1 cellular context compared by ENCODE assay signal in genomic region chr10:49178489-49179471, GRCh38.
TF ChIP-seq lines count a peak whose summit lies in the region.

No MANE protein-coding gene starts in this region.

TF ChIP-seq in K562, 482 proteins besides CTCF, POLR2A, EP300 and RAD21:
- TF ChIP-seq CHD4 (IDR thresholded peaks at IDR 0.05; ENCODE audit: insufficient read depth, insufficient replicate concordance, low read depth, low read length, poor library complexity, severe bottlenecking), result peak; percentile 66
- no peak for TF ChIP-seq GTF2E2 (tag; IDR thresholded peaks at IDR 0.05)
- TF ChIP-seq HIVEP1 (CRISPR knock-in tag; IDR thresholded peaks at IDR 0.05), result no peak
- 0 out of 2 replicates have a peak, but pooled peaks have one; percentile 15 for TF ChIP-seq GABPA (tag; conservative IDR thresholded peaks at IDR 0.05; ENCODE audit: low read depth)
- 0 out of 2 replicates have a peak, but pooled peaks have one; percentile 23 for TF ChIP-seq ELF1 (tag; IDR thresholded peaks at IDR 0.05)
- TF ChIP-seq, protein P1, sequence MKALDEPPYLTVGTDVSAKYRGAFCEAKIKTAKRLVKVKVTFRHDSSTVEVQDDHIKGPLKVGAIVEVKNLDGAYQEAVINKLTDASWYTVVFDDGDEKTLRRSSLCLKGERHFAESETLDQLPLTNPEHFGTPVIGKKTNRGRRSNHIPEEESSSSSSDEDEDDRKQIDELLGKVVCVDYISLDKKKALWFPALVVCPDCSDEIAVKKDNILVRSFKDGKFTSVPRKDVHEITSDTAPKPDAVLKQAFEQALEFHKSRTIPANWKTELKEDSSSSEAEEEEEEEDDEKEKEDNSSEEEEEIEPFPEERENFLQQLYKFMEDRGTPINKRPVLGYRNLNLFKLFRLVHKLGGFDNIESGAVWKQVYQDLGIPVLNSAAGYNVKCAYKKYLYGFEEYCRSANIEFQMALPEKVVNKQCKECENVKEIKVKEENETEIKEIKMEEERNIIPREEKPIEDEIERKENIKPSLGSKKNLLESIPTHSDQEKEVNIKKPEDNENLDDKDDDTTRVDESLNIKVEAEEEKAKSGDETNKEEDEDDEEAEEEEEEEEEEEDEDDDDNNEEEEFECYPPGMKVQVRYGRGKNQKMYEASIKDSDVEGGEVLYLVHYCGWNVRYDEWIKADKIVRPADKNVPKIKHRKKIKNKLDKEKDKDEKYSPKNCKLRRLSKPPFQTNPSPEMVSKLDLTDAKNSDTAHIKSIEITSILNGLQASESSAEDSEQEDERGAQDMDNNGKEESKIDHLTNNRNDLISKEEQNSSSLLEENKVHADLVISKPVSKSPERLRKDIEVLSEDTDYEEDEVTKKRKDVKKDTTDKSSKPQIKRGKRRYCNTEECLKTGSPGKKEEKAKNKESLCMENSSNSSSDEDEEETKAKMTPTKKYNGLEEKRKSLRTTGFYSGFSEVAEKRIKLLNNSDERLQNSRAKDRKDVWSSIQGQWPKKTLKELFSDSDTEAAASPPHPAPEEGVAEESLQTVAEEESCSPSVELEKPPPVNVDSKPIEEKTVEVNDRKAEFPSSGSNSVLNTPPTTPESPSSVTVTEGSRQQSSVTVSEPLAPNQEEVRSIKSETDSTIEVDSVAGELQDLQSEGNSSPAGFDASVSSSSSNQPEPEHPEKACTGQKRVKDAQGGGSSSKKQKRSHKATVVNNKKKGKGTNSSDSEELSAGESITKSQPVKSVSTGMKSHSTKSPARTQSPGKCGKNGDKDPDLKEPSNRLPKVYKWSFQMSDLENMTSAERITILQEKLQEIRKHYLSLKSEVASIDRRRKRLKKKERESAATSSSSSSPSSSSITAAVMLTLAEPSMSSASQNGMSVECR (CRISPR knock-in tag; IDR thresholded peaks at IDR 0.05), result 0 out of 2 replicates have a peak, but pooled peaks have one; percentile 44
- TF ChIP-seq ZNF57 (CRISPR knock-in tag; IDR thresholded peaks at IDR 0.05), result 0 out of 2 replicates have a peak, but pooled peaks have one; percentile 30
- TF ChIP-seq NR2C2 (CRISPR knock-in tag; IDR thresholded peaks at IDR 0.05), result no peak
- no peak for TF ChIP-seq NR2C2 (tag; IDR thresholded peaks at IDR 0.05)
- no peak for TF ChIP-seq STAT5B (CRISPR knock-in tag; IDR thresholded peaks at IDR 0.05)
- TF ChIP-seq BCOR (IDR thresholded peaks at IDR 0.05), result peak; percentile 96
- no peak for TF ChIP-seq PHF21A (IDR thresholded peaks at IDR 0.05; ENCODE audit: borderline replicate concordance, low read depth)
- no peak for TF ChIP-seq ERF (CRISPR knock-in tag; IDR thresholded peaks at IDR 0.05)
- no peak for TF ChIP-seq SAFB2 (IDR thresholded peaks at IDR 0.05; ENCODE audit: borderline replicate concordance, low read depth, low read length, severe bottlenecking)
- TF ChIP-seq KDM1A (IDR thresholded peaks at IDR 0.05), result peak; percentile 78 to 80
- TF ChIP-seq FOSL1 (tag; conservative IDR thresholded peaks at IDR 0.05), result no peak
- no peak for TF ChIP-seq STAT5A (IDR thresholded peaks at IDR 0.05; ENCODE audit: borderline replicate concordance, low read length)
- TF ChIP-seq CHD1 (IDR thresholded peaks at IDR 0.05; ENCODE audit: low read length), result no peak
- no peak for TF ChIP-seq ZC3H8 (IDR thresholded peaks at IDR 0.05)
- 0 out of 4 replicates have a peak, but pooled peaks of 1 of the 2 experiments have one; percentile 53 for TF ChIP-seq RCOR1 (IDR thresholded peaks at IDR 0.05; ENCODE audit: borderline replicate concordance in 1 of 2, low read depth in 2 of 2, low read length in 2 of 2)
- peak; percentile 100 for TF ChIP-seq ZFP36 (IDR thresholded peaks at IDR 0.05; ENCODE audit: low read depth, low read length, partially characterized antibody)
- TF ChIP-seq, protein P2, sequence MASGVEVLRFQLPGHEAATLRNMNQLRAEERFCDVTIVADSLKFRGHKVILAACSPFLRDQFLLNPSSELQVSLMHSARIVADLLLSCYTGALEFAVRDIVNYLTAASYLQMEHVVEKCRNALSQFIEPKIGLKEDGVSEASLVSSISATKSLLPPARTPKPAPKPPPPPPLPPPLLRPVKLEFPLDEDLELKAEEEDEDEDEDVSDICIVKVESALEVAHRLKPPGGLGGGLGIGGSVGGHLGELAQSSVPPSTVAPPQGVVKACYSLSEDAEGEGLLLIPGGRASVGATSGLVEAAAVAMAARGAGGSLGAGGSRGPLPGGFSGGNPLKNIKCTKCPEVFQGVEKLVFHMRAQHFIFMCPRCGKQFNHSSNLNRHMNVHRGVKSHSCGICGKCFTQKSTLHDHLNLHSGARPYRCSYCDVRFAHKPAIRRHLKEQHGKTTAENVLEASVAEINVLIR (CRISPR knock-in tag; IDR thresholded peaks at IDR 0.05), result 0 out of 2 replicates have a peak, but pooled peaks have one; percentile 12
- TF ChIP-seq ZNF212 (CRISPR knock-in tag; IDR thresholded peaks at IDR 0.05), result no peak
- TF ChIP-seq ZNF398 (CRISPR knock-in tag; IDR thresholded peaks at IDR 0.05), result no peak
- 0 out of 2 replicates have a peak, but pooled peaks have one; percentile 11 for TF ChIP-seq L3MBTL2 (IDR thresholded peaks at IDR 0.05)
- no peak for TF ChIP-seq SMARCE1 (IDR thresholded peaks at IDR 0.05)
- TF ChIP-seq ZNF436 (CRISPR knock-in tag; IDR thresholded peaks at IDR 0.05), result peak; percentile 93
- peak; percentile 68 for TF ChIP-seq HDAC2 (IDR thresholded peaks at IDR 0.05)
- no peak for TF ChIP-seq ELF2 (CRISPR knock-in tag; IDR thresholded peaks at IDR 0.05)
- TF ChIP-seq CBX3 (IDR thresholded peaks at IDR 0.05; ENCODE audit: borderline replicate concordance in 1 of 2, low read length in 2 of 2), result peak in 1 of 2 experiments; percentile 69; a peak in 1 of 3 replicates
- TF ChIP-seq FOXK1 (CRISPR knock-in tag; IDR thresholded peaks at IDR 0.05; ENCODE audit: borderline replicate concordance), result no peak
- TF ChIP-seq TCFL5 (CRISPR knock-in tag; conservative IDR thresholded peaks at IDR 0.05), result no peak
- TF ChIP-seq, protein P3, sequence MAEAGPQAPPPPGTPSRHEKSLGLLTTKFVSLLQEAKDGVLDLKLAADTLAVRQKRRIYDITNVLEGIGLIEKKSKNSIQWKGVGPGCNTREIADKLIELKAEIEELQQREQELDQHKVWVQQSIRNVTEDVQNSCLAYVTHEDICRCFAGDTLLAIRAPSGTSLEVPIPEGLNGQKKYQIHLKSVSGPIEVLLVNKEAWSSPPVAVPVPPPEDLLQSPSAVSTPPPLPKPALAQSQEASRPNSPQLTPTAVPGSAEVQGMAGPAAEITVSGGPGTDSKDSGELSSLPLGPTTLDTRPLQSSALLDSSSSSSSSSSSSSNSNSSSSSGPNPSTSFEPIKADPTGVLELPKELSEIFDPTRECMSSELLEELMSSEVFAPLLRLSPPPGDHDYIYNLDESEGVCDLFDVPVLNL (CRISPR knock-in tag; IDR thresholded peaks at IDR 0.05; ENCODE audit: low read depth), result 0 out of 2 replicates have a peak, but pooled peaks have one; percentile 14
- peak; percentile 98 for TF ChIP-seq RBM25 (IDR thresholded peaks at IDR 0.05; ENCODE audit: low read depth, low read length, severe bottlenecking)
- TF ChIP-seq CTBP1 (IDR thresholded peaks at IDR 0.05; ENCODE audit: borderline replicate concordance), result peak; percentile 35; the same call in 1 of the 2 replicates
- no peak for TF ChIP-seq USF1 (CRISPR knock-in tag; IDR thresholded peaks at IDR 0.05)
- TF ChIP-seq, protein P4, sequence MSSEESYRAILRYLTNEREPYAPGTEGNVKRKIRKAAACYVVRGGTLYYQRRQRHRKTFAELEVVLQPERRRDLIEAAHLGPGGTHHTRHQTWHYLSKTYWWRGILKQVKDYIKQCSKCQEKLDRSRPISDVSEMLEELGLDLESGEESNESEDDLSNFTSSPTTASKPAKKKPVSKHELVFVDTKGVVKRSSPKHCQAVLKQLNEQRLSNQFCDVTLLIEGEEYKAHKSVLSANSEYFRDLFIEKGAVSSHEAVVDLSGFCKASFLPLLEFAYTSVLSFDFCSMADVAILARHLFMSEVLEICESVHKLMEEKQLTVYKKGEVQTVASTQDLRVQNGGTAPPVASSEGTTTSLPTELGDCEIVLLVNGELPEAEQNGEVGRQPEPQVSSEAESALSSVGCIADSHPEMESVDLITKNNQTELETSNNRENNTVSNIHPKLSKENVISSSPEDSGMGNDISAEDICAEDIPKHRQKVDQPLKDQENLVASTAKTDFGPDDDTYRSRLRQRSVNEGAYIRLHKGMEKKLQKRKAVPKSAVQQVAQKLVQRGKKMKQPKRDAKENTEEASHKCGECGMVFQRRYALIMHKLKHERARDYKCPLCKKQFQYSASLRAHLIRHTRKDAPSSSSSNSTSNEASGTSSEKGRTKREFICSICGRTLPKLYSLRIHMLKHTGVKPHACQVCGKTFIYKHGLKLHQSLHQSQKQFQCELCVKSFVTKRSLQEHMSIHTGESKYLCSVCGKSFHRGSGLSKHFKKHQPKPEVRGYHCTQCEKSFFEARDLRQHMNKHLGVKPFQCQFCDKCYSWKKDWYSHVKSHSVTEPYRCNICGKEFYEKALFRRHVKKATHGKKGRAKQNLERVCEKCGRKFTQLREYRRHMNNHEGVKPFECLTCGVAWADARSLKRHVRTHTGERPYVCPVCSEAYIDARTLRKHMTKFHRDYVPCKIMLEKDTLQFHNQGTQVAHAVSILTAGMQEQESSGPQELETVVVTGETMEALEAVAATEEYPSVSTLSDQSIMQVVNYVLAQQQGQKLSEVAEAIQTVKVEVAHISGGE (CRISPR knock-in tag; IDR thresholded peaks at IDR 0.05), result no peak
- no peak for TF ChIP-seq NCOA6 (IDR thresholded peaks at IDR 0.05)
- TF ChIP-seq SIRT6 (IDR thresholded peaks at IDR 0.05; ENCODE audit: low read depth, low read length), result no peak
- TF ChIP-seq KHSRP (IDR thresholded peaks at IDR 0.05), result no peak
- TF ChIP-seq, protein P5, sequence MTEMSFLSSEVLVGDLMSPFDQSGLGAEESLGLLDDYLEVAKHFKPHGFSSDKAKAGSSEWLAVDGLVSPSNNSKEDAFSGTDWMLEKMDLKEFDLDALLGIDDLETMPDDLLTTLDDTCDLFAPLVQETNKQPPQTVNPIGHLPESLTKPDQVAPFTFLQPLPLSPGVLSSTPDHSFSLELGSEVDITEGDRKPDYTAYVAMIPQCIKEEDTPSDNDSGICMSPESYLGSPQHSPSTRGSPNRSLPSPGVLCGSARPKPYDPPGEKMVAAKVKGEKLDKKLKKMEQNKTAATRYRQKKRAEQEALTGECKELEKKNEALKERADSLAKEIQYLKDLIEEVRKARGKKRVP (CRISPR knock-in tag; IDR thresholded peaks at IDR 0.05), result no peak
- TF ChIP-seq SMARCA5 (IDR thresholded peaks at IDR 0.05), result peak; percentile 82
- TF ChIP-seq MEF2A (IDR thresholded peaks at IDR 0.05; ENCODE audit: control insufficient read depth, low read depth, low read length), result no peak
- TF ChIP-seq NFRKB (IDR thresholded peaks at IDR 0.05; ENCODE audit: low read depth), result peak; percentile 17; the same call in 1 of the 2 replicates
- TF ChIP-seq EGR1 (conservative IDR thresholded peaks at IDR 0.05), result no peak
- TF ChIP-seq, protein P6, sequence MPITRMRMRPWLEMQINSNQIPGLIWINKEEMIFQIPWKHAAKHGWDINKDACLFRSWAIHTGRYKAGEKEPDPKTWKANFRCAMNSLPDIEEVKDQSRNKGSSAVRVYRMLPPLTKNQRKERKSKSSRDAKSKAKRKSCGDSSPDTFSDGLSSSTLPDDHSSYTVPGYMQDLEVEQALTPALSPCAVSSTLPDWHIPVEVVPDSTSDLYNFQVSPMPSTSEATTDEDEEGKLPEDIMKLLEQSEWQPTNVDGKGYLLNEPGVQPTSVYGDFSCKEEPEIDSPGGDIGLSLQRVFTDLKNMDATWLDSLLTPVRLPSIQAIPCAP (CRISPR knock-in tag; IDR thresholded peaks at IDR 0.05; ENCODE audit: borderline replicate concordance), result no peak
- peak; percentile 94 for TF ChIP-seq SPI1 (IDR thresholded peaks at IDR 0.05; ENCODE audit: borderline replicate concordance, low read depth, low read length)
- no peak for TF ChIP-seq BCL6 (CRISPR knock-in tag; IDR thresholded peaks at IDR 0.05)
- TF ChIP-seq, protein P7, sequence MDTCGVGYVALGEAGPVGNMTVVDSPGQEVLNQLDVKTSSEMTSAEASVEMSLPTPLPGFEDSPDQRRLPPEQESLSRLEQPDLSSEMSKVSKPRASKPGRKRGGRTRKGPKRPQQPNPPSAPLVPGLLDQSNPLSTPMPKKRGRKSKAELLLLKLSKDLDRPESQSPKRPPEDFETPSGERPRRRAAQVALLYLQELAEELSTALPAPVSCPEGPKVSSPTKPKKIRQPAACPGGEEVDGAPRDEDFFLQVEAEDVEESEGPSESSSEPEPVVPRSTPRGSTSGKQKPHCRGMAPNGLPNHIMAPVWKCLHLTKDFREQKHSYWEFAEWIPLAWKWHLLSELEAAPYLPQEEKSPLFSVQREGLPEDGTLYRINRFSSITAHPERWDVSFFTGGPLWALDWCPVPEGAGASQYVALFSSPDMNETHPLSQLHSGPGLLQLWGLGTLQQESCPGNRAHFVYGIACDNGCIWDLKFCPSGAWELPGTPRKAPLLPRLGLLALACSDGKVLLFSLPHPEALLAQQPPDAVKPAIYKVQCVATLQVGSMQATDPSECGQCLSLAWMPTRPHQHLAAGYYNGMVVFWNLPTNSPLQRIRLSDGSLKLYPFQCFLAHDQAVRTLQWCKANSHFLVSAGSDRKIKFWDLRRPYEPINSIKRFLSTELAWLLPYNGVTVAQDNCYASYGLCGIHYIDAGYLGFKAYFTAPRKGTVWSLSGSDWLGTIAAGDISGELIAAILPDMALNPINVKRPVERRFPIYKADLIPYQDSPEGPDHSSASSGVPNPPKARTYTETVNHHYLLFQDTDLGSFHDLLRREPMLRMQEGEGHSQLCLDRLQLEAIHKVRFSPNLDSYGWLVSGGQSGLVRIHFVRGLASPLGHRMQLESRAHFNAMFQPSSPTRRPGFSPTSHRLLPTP (IDR thresholded peaks at IDR 0.05; ENCODE audit: borderline replicate concordance, extremely low read depth, insufficient read length), result peak; percentile 54
- no peak for TF ChIP-seq SIN3A (IDR thresholded peaks at IDR 0.05; ENCODE audit: borderline replicate concordance in 2 of 2, control insufficient read depth in 1 of 2, low read depth in 2 of 2, low read length in 2 of 2)
- TF ChIP-seq ZKSCAN1 (IDR thresholded peaks at IDR 0.05; ENCODE audit: low read depth, low read length), result no peak
- TF ChIP-seq RBM17 (IDR thresholded peaks at IDR 0.05; ENCODE audit: borderline replicate concordance, low read depth, low read length), result no peak
